In genomic region chr14:29236848-29237247, GRCh38 we compare ENCODE assay signal across 16 cellular contexts.
A peak's percentile ranks its signal among the peaks of the same experiment; 100 is the strongest.
DNase-seq lines count a peak whose midpoint lies in the region; ATAC-seq, FAIRE-seq and TF ChIP-seq lines count a peak whose summit lies in the region.
"Had no signal": no experiment of that assay in that cellular context is flagged by ENCODE, and none has a peak within 500 bp of the region (broad histone marks: within the 10 kb centered on the region; RNA-seq: fewer than 3 reads in every experiment).

No MANE protein-coding gene starts in this region.

- H3K36me3 Mint-ChIP-seq in chondrocyte (ENCODE audit: low read depth): no peaks in the 10 kb centered on the region
- H3K36me3 Mint-ChIP-seq: CD4-positive, CD25-positive, alpha-beta regulatory T cell had no signal

- H4K91ac ChIP-seq in mesenchymal stem cell (ENCODE audit: low read length): no peak overlapping the region

- CTCF ChIA-PET in BJ (lab: Yijun Ruan, JAX): no interaction called here

- H2BK15ac ChIP-seq in mesenchymal stem cell (ENCODE audit: low read depth, poor library complexity, severe bottlenecking): no peak overlapping the region

- H3K4me1 Mint-ChIP-seq in chondrocyte (ENCODE audit: low read depth): no peaks in the 10 kb centered on the region
- H3K4me1 Mint-ChIP-seq: CD4-positive, CD25-positive, alpha-beta regulatory T cell had no signal

- no peaks in the 10 kb centered on the region for H3K79me1 ChIP-seq in mesenchymal stem cell (replicated peaks; ENCODE audit: low read length, poor library complexity, severe bottlenecking)

- H3K9me3 ChIP-seq in mesenchymal stem cell (ENCODE audit: control insufficient read depth, low read length) (no peaks in the 10 kb centered on the region), upper lobe of right lung (no peaks in the 10 kb centered on the region)
- H3K9me3 ChIP-seq: SJCRH30 had no signal

- H3K4me3 ChIP-seq in BJ (ENCODE audit: low read depth, low read length) (no peak overlapping the region), bronchial epithelial cell (ENCODE audit: low read depth, low read length) (no peak overlapping the region), mesenchymal stem cell (ENCODE audit: insufficient read depth in 1 of 2, low read depth in 1 of 2, low read length in 2 of 2) (peak overlapping the region in 1 of 2 experiments; percentile 61), upper lobe of right lung (no peak overlapping the region)
- H3K4me3 ChIP-seq: SJCRH30 had no signal

- H3K27ac Mint-ChIP-seq in chondrocyte (ENCODE audit: unreplicated experiment): no peak overlapping the region
- H3K27ac Mint-ChIP-seq: activated T-cell treated with anti-CD3 and anti-CD28 coated beads, Interleukin-2, amount 50 U/mL, for 72 hours; CD4-positive, CD25-positive, alpha-beta regulatory T cell had no signal

- FAIRE-seq in bronchial epithelial cell (lab: Jason Lieb, UNC): no peak

- POLR2A ChIA-PET in BJ (lab: Charles Lee): no interaction called here

- peak overlapping the region; percentile 23 for H3K27ac ChIP-seq in mesenchymal stem cell (ENCODE audit: low read length, poor library complexity, severe bottlenecking)
- no peak overlapping the region for H3K27ac ChIP-seq in upper lobe of right lung
- H3K27ac ChIP-seq: SJCRH30 had no signal

- ATAC-seq in HG03571 (IDR thresholded peaks at IDR 0.05; ENCODE audit: unreplicated experiment) (no peak), upper lobe of right lung (no peak)
- ATAC-seq: activated CD4-positive, CD25-positive, alpha-beta regulatory T cell treated with anti-CD3 and anti-CD28 coated beads, Interleukin-2, amount 50 U/mL, for 24 hours; activated T-cell treated with anti-CD3 and anti-CD28 coated beads, Interleukin-2, amount 50 U/mL, for 72 hours had no signal

- H2BK120ac ChIP-seq in mesenchymal stem cell (ENCODE audit: low read depth, low read length): no peak overlapping the region

- WGBS in mesenchymal stem cell: no CpG with 5 or more reads among the region's 2 CpGs

- H3K14ac ChIP-seq in mesenchymal stem cell (ENCODE audit: low read length in 2 of 2): no peak overlapping the region

- H2AK5ac ChIP-seq in mesenchymal stem cell (ENCODE audit: low read length, severe bottlenecking): no peak overlapping the region

- no peaks in the 10 kb centered on the region for H3K27me3 ChIP-seq in BJ (ENCODE audit: control insufficient read depth, insufficient read depth, low read length)
- H3K27me3 ChIP-seq in bronchial epithelial cell (ENCODE audit: control insufficient read depth, insufficient read depth, low read length): no peaks in the 10 kb centered on the region
- no peaks in the 10 kb centered on the region for H3K27me3 ChIP-seq in mesenchymal stem cell (ENCODE audit: control insufficient read depth in 1 of 2, insufficient read depth in 1 of 2, low read length in 2 of 2)
- no peaks in the 10 kb centered on the region for H3K27me3 ChIP-seq in upper lobe of right lung
- H3K27me3 ChIP-seq: SJCRH30 had no signal

- H4K8ac ChIP-seq in mesenchymal stem cell (ENCODE audit: low read length): no peak overlapping the region

- H3K36me3 ChIP-seq in BJ (ENCODE audit: control insufficient read depth, insufficient read depth, low read length) (no peaks in the 10 kb centered on the region), bronchial epithelial cell (ENCODE audit: control insufficient read depth, insufficient read depth, low read length) (no peaks in the 10 kb centered on the region), mesenchymal stem cell (ENCODE audit: control insufficient read depth in 1 of 2, insufficient read depth in 2 of 2, low read depth in 1 of 2, low read length in 2 of 2) (no peaks in the 10 kb centered on the region), upper lobe of right lung (no peaks in the 10 kb centered on the region)
- H3K36me3 ChIP-seq: SJCRH30 had no signal

- no peak overlapping the region for H3K4ac ChIP-seq in mesenchymal stem cell (ENCODE audit: low read depth in 1 of 2, low read length in 2 of 2)

- no peak overlapping the region for H2BK12ac ChIP-seq in mesenchymal stem cell (ENCODE audit: low read length in 2 of 2)

- H3K4me2 ChIP-seq in mesenchymal stem cell (ENCODE audit: low read length, poor library complexity, severe bottlenecking): no peak overlapping the region

- H3K23ac ChIP-seq in mesenchymal stem cell (ENCODE audit: low read length in 2 of 2): no peak overlapping the region

- H3K4me1 ChIP-seq in mesenchymal stem cell (ENCODE audit: control insufficient read depth, insufficient read depth, low read depth, low read length): no peaks in the 10 kb centered on the region
- H3K4me1 ChIP-seq in upper lobe of right lung: no peaks in the 10 kb centered on the region
- H3K4me1 ChIP-seq: SJCRH30 had no signal

- H3K9me3 Mint-ChIP-seq in chondrocyte (ENCODE audit: low read depth): no peaks in the 10 kb centered on the region

- no peaks in the 10 kb centered on the region for H3K27me3 Mint-ChIP-seq in chondrocyte (ENCODE audit: low read depth)
- H3K27me3 Mint-ChIP-seq: CD4-positive, CD25-positive, alpha-beta regulatory T cell had no signal

- no peak overlapping the region for H3K4me3 Mint-ChIP-seq in chondrocyte (ENCODE audit: unreplicated experiment)
- H3K4me3 Mint-ChIP-seq: activated T-cell treated with anti-CD3 and anti-CD28 coated beads, Interleukin-2, amount 50 U/mL, for 72 hours; CD4-positive, CD25-positive, alpha-beta regulatory T cell had no signal

- intact Hi-C loops in upper lobe of right lung (cut with DNase I): no loop called here

- DNase-seq in BJ (ENCODE audit: low read depth): peak; percentile 50
- DNase-seq in M059J (ENCODE audit: low read depth): peak; percentile 89
- peak; percentile 97 for DNase-seq in bronchial epithelial cell (ENCODE audit: low read depth)
- peak; percentile 76 for DNase-seq in mesenchymal stem cell
- DNase-seq in NCI-H2196 treated with DMSO at 0.1 percent for 48 hours (lab: John Stamatoyannopoulos, UW; ENCODE audit: unreplicated experiment): no peak
- no peak for DNase-seq in chondrocyte (ENCODE audit: low spot score)
- no peak for DNase-seq in upper lobe of right lung
- DNase-seq: activated T-cell treated with anti-CD3 and anti-CD28 coated beads, Interleukin-2, amount 50 U/mL, for 72 hours; aorta; CD4-positive, CD25-positive, alpha-beta regulatory T cell; NCI-H1105; NCI-H526; posterior cingulate gyrus; SJCRH30 had no signal

- TF ChIP-seq CTCF in BJ (IDR thresholded peaks at IDR 0.05; ENCODE audit: insufficient read depth, low read depth, low read length) (no peak), bronchial epithelial cell (IDR thresholded peaks at IDR 0.05; ENCODE audit: insufficient read depth, low read length, severe bottlenecking) (no peak), chondrocyte (IDR thresholded peaks at IDR 0.05) (no peak), upper lobe of right lung (IDR thresholded peaks at IDR 0.05) (no peak)

- H2BK5ac ChIP-seq in mesenchymal stem cell (ENCODE audit: low read depth, low read length, poor library complexity, severe bottlenecking): no peak overlapping the region

- peak overlapping the region; percentile 88 for H3K9ac ChIP-seq in mesenchymal stem cell (ENCODE audit: low read length)

- no peak overlapping the region for H3K18ac ChIP-seq in mesenchymal stem cell (ENCODE audit: low read depth in 1 of 2, low read length in 2 of 2)

- no peak overlapping the region for H2AFZ ChIP-seq in mesenchymal stem cell (ENCODE audit: low read depth, low read length)

Comparison
In these comparisons a context has a peak if more than half of its experiments do, and no peak if none do; other contexts are left out.
1. DNase-seq: peak in BJ (single experiment), M059J (single experiment), bronchial epithelial cell (single experiment) and mesenchymal stem cell (single experiment); none in NCI-H2196 treated with DMSO at 0.1 percent for 48 hours (single experiment), chondrocyte (single experiment) and upper lobe of right lung (single experiment).